Comparison of ENCODE assay signal across 2 cellular contexts in the genomic region with DNA sequence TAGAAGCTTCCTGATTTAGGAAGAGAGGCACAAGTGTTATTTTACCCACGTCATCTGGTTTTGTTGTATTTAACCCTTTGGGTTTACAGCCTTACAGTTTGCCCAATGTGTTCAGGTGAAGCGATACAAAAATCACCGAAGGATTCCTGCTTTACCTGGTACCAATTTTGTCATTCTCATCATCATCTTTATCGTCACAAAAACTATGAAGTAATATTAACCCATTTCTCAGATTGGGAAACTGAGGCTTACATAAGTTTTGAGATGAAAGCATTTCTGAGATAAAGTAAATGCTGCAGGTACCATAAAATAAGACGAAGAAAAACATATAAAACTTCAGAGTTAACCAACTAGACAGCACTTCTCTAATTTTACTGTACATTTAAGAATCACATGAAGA.
A peak's percentile ranks its signal among the peaks of the same experiment; 100 is the strongest.
TF ChIP-seq lines count a peak whose summit lies in the region.

No MANE protein-coding gene starts in this region.

TF ChIP-seq in H1, 55 proteins besides CTCF, POLR2A, EP300 and RAD21:
- TF ChIP-seq KDM1A (IDR thresholded peaks at IDR 0.05; ENCODE audit: borderline replicate concordance, low read length) (peak; percentile 63), SIX5 (IDR thresholded peaks at IDR 0.05; ENCODE audit: low read depth, low read length) (no peak)

TF ChIP-seq in SK-N-SH, 30 proteins besides CTCF, POLR2A, EP300 and RAD21:
- TF ChIP-seq TEAD4 (IDR thresholded peaks at IDR 0.05; ENCODE audit: borderline replicate concordance, insufficient read depth), result no peak
- TF ChIP-seq NFIC (IDR thresholded peaks at IDR 0.05; ENCODE audit: borderline replicate concordance), result no peak
- TF ChIP-seq CHD2 (IDR thresholded peaks at IDR 0.05; ENCODE audit: low read length, partially characterized antibody), result no peak
- no peak for TF ChIP-seq EZH2phosphoT487 (IDR thresholded peaks at IDR 0.05; ENCODE audit: borderline replicate concordance, low read depth)
- TF ChIP-seq POLR2AphosphoS5 (IDR thresholded peaks at IDR 0.05; ENCODE audit: low read depth, low read length), result no peak
- TF ChIP-seq FOXM1 (IDR thresholded peaks at IDR 0.05; ENCODE audit: low read depth), result no peak
- TF ChIP-seq MAX (IDR thresholded peaks at IDR 0.05; ENCODE audit: low read depth), result no peak
- TF ChIP-seq, protein P1, sequence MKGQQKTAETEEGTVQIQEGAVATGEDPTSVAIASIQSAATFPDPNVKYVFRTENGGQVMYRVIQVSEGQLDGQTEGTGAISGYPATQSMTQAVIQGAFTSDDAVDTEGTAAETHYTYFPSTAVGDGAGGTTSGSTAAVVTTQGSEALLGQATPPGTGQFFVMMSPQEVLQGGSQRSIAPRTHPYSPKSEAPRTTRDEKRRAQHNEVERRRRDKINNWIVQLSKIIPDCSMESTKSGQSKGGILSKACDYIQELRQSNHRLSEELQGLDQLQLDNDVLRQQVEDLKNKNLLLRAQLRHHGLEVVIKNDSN (IDR thresholded peaks at IDR 0.05; ENCODE audit: borderline replicate concordance, low read depth), result no peak
- no peak for TF ChIP-seq ZBTB33 (IDR thresholded peaks at IDR 0.05; ENCODE audit: borderline replicate concordance, low read depth)
- no peak for TF ChIP-seq FOXJ3 (CRISPR knock-in tag; IDR thresholded peaks at IDR 0.05)
- TF ChIP-seq FOSL2 (IDR thresholded peaks at IDR 0.05; ENCODE audit: borderline replicate concordance, low read depth), result no peak
- TF ChIP-seq REST (IDR thresholded peaks at IDR 0.05; ENCODE audit: low read depth, low read length), result no peak
- TF ChIP-seq GATA2 (CRISPR knock-in tag; IDR thresholded peaks at IDR 0.05), result no peak
- no peak for TF ChIP-seq JUND (IDR thresholded peaks at IDR 0.05)
- TF ChIP-seq TAF1 (IDR thresholded peaks at IDR 0.05; ENCODE audit: borderline replicate concordance, low read depth, low read length), result no peak
- no peak for TF ChIP-seq NRF1 (IDR thresholded peaks at IDR 0.05; ENCODE audit: low read depth, low read length)
